Comparison of ENCODE assay signal across 19 cellular contexts in genomic region chr14:51342226-51342625, GRCh38.
DNase-seq lines count a peak whose midpoint lies in the region; ATAC-seq and TF ChIP-seq lines count a peak whose summit lies in the region.
"Had no signal": no experiment of that assay in that cellular context is flagged by ENCODE, and none has a peak within 500 bp of the region (broad histone marks: within the 10 kb centered on the region; RNA-seq: fewer than 3 reads in every experiment).

No MANE protein-coding gene starts in this region.

- peak; percentile 66 for DNase-seq in HPDE6-E6E7 (ENCODE audit: extremely low spot score)
- peak; percentile 87 for DNase-seq in RPMI7951 (ENCODE audit: low read depth)
- peak; percentile 20 for DNase-seq in fibroblast of the aortic adventitia (ENCODE audit: low read depth)
- DNase-seq in NCI-H1105 (lab: John Stamatoyannopoulos, UW), result no peak
- DNase-seq in left lobe of liver (ENCODE audit: low spot score), result no peak
- no peak for DNase-seq in islet precursor cell
- no peak for DNase-seq in DMS 273 treated with DMSO at 0.1 percent for 48 hours (lab: John Stamatoyannopoulos, UW)
- DNase-seq: activated CD4-positive, CD25-positive, alpha-beta regulatory T cell treated with anti-CD3 and anti-CD28 coated beads, Interleukin-2, amount 50 U/mL, for 72 hours; BE2C; caudate nucleus; GDM1; heart left ventricle; naive thymus-derived CD4-positive, alpha-beta T cell; NCI-H2171 treated with DMSO at 0.1 percent for 48 hours; stimulated activated CD4-positive, alpha-beta T cell treated with anti-CD3 and anti-CD28 coated beads, Interleukin-4, amount 100 ng/mL, for 1 hour; T-helper 1 cell; upper lobe of left lung had no signal

- TF ChIP-seq CTCF in C4-2B (conservative IDR thresholded peaks at IDR 0.05), result no peak
- TF ChIP-seq CTCF in fibroblast of the aortic adventitia (IDR thresholded peaks at IDR 0.05; ENCODE audit: insufficient read depth, low read length), result no peak

- no peak for ATAC-seq in left lobe of liver
- ATAC-seq: heart left ventricle; naive thymus-derived CD4-positive, alpha-beta T cell had no signal

- no peak overlapping the region for H3K4me3 ChIP-seq in fibroblast of the aortic adventitia (ENCODE audit: low read depth, low read length)
- H3K4me3 ChIP-seq: heart left ventricle, right atrium auricular region, upper lobe of left lung had no signal

- peak overlapping the region; percentile 73 for H3K27ac ChIP-seq in C4-2B
- H3K27ac ChIP-seq: heart left ventricle, right atrium auricular region, upper lobe of left lung had no signal

Comparison
In these comparisons a context has a peak if more than half of its experiments do, and no peak if none do; other contexts are left out.
1. DNase-seq: peak in HPDE6-E6E7 (single experiment), RPMI7951 (single experiment) and fibroblast of the aortic adventitia (single experiment); none in NCI-H1105 (single experiment), left lobe of liver (single experiment), islet precursor cell (single experiment) and DMS 273 treated with DMSO at 0.1 percent for 48 hours (single experiment).